22 cellular contexts compared by ENCODE assay signal in genomic region chr4:182608525-182608924, GRCh38.
DNase-seq lines count a peak whose midpoint lies in the region; ATAC-seq lines count a peak whose summit lies in the region.
"Had no signal": no experiment of that assay in that cellular context is flagged by ENCODE, and none has a peak within 500 bp of the region (broad histone marks: within the 10 kb centered on the region; RNA-seq: fewer than 3 reads in every experiment).

No MANE protein-coding gene starts in this region.

- no peak overlapping the region for H3K9ac ChIP-seq in trophoblast cell (ENCODE audit: low read length)
- H3K9ac ChIP-seq: BLaER1 treated with 17β-estradiol and CSF1 and Interleukin-3, amounts not matched to agents 10 nM and 100 nM; GM23248 had no signal

- no peak overlapping the region for H3K4me2 ChIP-seq in trophoblast cell (ENCODE audit: low read length)
- H3K4me2 ChIP-seq: A549; BLaER1 treated with 17β-estradiol and CSF1 and Interleukin-3, amounts not matched to agents 10 nM and 100 nM had no signal

- no peaks in the 10 kb centered on the region for H3K79me2 ChIP-seq in trophoblast cell (ENCODE audit: control insufficient read depth, insufficient read depth, low read length, poor library complexity)

- no peak overlapping the region for H2BK5ac ChIP-seq in trophoblast cell (ENCODE audit: low read depth, low read length, poor library complexity)

- no peak overlapping the region for H3K27ac Mint-ChIP-seq in stimulated activated naive CD8-positive, alpha-beta T cell treated with anti-CD3 and anti-CD28 coated beads, Interleukin-15, amount 100 ng/mL, for 72 hours
- H3K27ac Mint-ChIP-seq: CD14-positive monocyte; CD4-positive, alpha-beta T cell; CD8-positive, alpha-beta memory T cell had no signal

- no peak overlapping the region for H2BK12ac ChIP-seq in trophoblast cell (ENCODE audit: low read length)

- H3K18ac ChIP-seq in trophoblast cell (ENCODE audit: low read length): peak overlapping the region; percentile 51

- no peak overlapping the region for H2AK5ac ChIP-seq in trophoblast cell (ENCODE audit: low read length)

- H3K4me1 Mint-ChIP-seq in stimulated activated naive CD8-positive, alpha-beta T cell treated with anti-CD3 and anti-CD28 coated beads, Interleukin-15, amount 100 ng/mL, for 72 hours: no peaks in the 10 kb centered on the region
- H3K4me1 Mint-ChIP-seq: CD14-positive monocyte; CD8-positive, alpha-beta memory T cell; H9 had no signal

- no peaks in the 10 kb centered on the region for H3K4me1 ChIP-seq in trophoblast cell (ENCODE audit: control insufficient read depth in 1 of 2, insufficient read depth in 2 of 2, low read length in 2 of 2)
- H3K4me1 ChIP-seq in aorta (ENCODE audit: control insufficient read depth in 1 of 2, insufficient read depth in 2 of 2, low read length in 2 of 2): no peaks in the 10 kb centered on the region
- H3K4me1 ChIP-seq: A549; BE2C; BLaER1 treated with 17β-estradiol and CSF1 and Interleukin-3, amounts not matched to agents 10 nM and 100 nM had no signal

- no peak overlapping the region for H3K4ac ChIP-seq in trophoblast cell (ENCODE audit: low read depth, low read length)

- H3K27ac ChIP-seq in trophoblast cell (ENCODE audit: low read depth, low read length) (no peak overlapping the region), aorta (ENCODE audit: low read depth in 1 of 2, low read length in 2 of 2) (no peak overlapping the region)
- H3K27ac ChIP-seq: A549; BLaER1 treated with 17β-estradiol and CSF1 and Interleukin-3, amounts not matched to agents 10 nM and 100 nM; GM23248 had no signal

- peak; percentile 33 for ATAC-seq in stimulated activated naive CD8-positive, alpha-beta T cell treated with anti-CD3 and anti-CD28 coated beads, Interleukin-15, amount 100 ng/mL, for 72 hours
- ATAC-seq in stimulated activated naive CD8-positive, alpha-beta T cell treated with anti-CD3 and anti-CD28 coated beads, Interleukin-15, Interleukin-2, amounts not matched to agents 100 U/mL and 50 U/mL, for 24 hours: no peak
- ATAC-seq in aorta (ENCODE audit: low FRiP score): peak; percentile 36
- ATAC-seq in GM21515 (IDR thresholded peaks at IDR 0.05; ENCODE audit: unreplicated experiment): no peak
- ATAC-seq: A549, HCT116 had no signal

- no peaks in the 10 kb centered on the region for H3K27me3 Mint-ChIP-seq in stimulated activated naive CD8-positive, alpha-beta T cell treated with anti-CD3 and anti-CD28 coated beads, Interleukin-15, amount 100 ng/mL, for 72 hours

- no peak overlapping the region for H2BK120ac ChIP-seq in trophoblast cell (ENCODE audit: insufficient read depth, low read length, poor library complexity)

- no CpG with 5 or more reads among the region's 23 CpGs for WGBS in trophoblast cell (ENCODE audit: extremely low coverage, insufficient coverage, insufficient read length)
- WGBS in aorta, 2 donors: 97% methylated on average over 21 to 23 of the region's 23 CpGs

- H4K12ac ChIP-seq in trophoblast cell (ENCODE audit: low read depth, low read length): no peak overlapping the region

- H3K36me3 ChIP-seq in trophoblast cell (ENCODE audit: control insufficient read depth in 1 of 2, insufficient read depth in 2 of 2, low read length in 2 of 2): no peaks in the 10 kb centered on the region
- no peaks in the 10 kb centered on the region for H3K36me3 ChIP-seq in aorta (ENCODE audit: control insufficient read depth in 1 of 2, insufficient read depth in 2 of 2, low read length in 1 of 2)
- H3K36me3 ChIP-seq: BE2C; BLaER1 treated with 17β-estradiol and CSF1 and Interleukin-3, amounts not matched to agents 10 nM and 100 nM had no signal

- H4K8ac ChIP-seq in trophoblast cell (ENCODE audit: low read depth, low read length): no peak overlapping the region

- no peak overlapping the region for H4K91ac ChIP-seq in trophoblast cell (ENCODE audit: low read depth, low read length)

- no peaks in the 10 kb centered on the region for H3K9me3 ChIP-seq in trophoblast cell (ENCODE audit: insufficient read depth, low read depth, low read length)
- H3K9me3 ChIP-seq in aorta (ENCODE audit: control insufficient read depth, low read length): no peaks in the 10 kb centered on the region
- H3K9me3 ChIP-seq: A549; BE2C; BLaER1 treated with 17β-estradiol and CSF1 and Interleukin-3, amounts not matched to agents 10 nM and 100 nM had no signal

- no peak overlapping the region for H3K14ac ChIP-seq in trophoblast cell (ENCODE audit: low read length)

- H3K4me3 Mint-ChIP-seq in stimulated activated naive CD8-positive, alpha-beta T cell treated with anti-CD3 and anti-CD28 coated beads, Interleukin-15, amount 100 ng/mL, for 72 hours: no peak overlapping the region
- H3K4me3 Mint-ChIP-seq: CD14-positive monocyte; CD4-positive, alpha-beta T cell; CD8-positive, alpha-beta memory T cell; H9 had no signal

- H3K23ac ChIP-seq in trophoblast cell (ENCODE audit: low read length): no peak overlapping the region

- no peaks in the 10 kb centered on the region for H3K27me3 ChIP-seq in trophoblast cell (ENCODE audit: insufficient read depth, low read length)
- no peaks in the 10 kb centered on the region for H3K27me3 ChIP-seq in aorta (ENCODE audit: control insufficient read depth in 1 of 2, insufficient read depth in 2 of 2, low read length in 1 of 2)
- H3K27me3 ChIP-seq: BE2C; BLaER1 treated with 17β-estradiol and CSF1 and Interleukin-3, amounts not matched to agents 10 nM and 100 nM had no signal

- H3K9me3 Mint-ChIP-seq in stimulated activated naive CD8-positive, alpha-beta T cell treated with anti-CD3 and anti-CD28 coated beads, Interleukin-15, amount 100 ng/mL, for 72 hours: no peaks in the 10 kb centered on the region
- H3K9me3 Mint-ChIP-seq: CD14-positive monocyte; CD4-positive, alpha-beta T cell; CD8-positive, alpha-beta memory T cell; H9 had no signal

- DNase-seq in stimulated activated naive CD8-positive, alpha-beta T cell treated with anti-CD3 and anti-CD28 coated beads, Interleukin-15, amount 100 ng/mL, for 72 hours: no peak
- DNase-seq in stimulated activated naive CD8-positive, alpha-beta T cell treated with anti-CD3 and anti-CD28 coated beads, Interleukin-15, Interleukin-2, amounts not matched to agents 100 U/mL and 50 U/mL, for 24 hours: no peak
- DNase-seq in trophoblast cell (no peak), aorta (no peak), SIG-M5 (lab: John Stamatoyannopoulos, UW) (no peak)
- DNase-seq: 8988T; ACHN; AML-193; BE2C; CD4-positive, alpha-beta T cell; CD8-positive, alpha-beta memory T cell; DMS 273 treated with DMSO at 0.1 percent for 48 hours; DMS79; EL; GDM1; GM23248; H9 had no signal

- intact Hi-C loops in aorta (cut with DNase I): no loop called here

- no peak overlapping the region for H2AFZ ChIP-seq in trophoblast cell (ENCODE audit: insufficient read depth, low read length, poor library complexity)
- H2AFZ ChIP-seq: GM23248 had no signal

- H3K79me1 ChIP-seq in trophoblast cell (ENCODE audit: low read length): no peaks in the 10 kb centered on the region

- H3K4me3 ChIP-seq in trophoblast cell (ENCODE audit: low read depth, low read length) (no peak overlapping the region), aorta (ENCODE audit: low read length in 2 of 2) (no peak overlapping the region)
- H3K4me3 ChIP-seq: A549; BLaER1 treated with 17β-estradiol and CSF1 and Interleukin-3, amounts not matched to agents 10 nM and 100 nM; GM23248 had no signal

Comparison
In these comparisons a context has a peak if more than half of its experiments do, and no peak if none do; other contexts are left out.
1. ATAC-seq: peak in stimulated activated naive CD8-positive, alpha-beta T cell treated with anti-CD3 and anti-CD28 coated beads, Interleukin-15, amount 100 ng/mL, for 72 hours (single experiment) and aorta (single experiment); none in stimulated activated naive CD8-positive, alpha-beta T cell treated with anti-CD3 and anti-CD28 coated beads, Interleukin-15, Interleukin-2, amounts not matched to agents 100 U/mL and 50 U/mL, for 24 hours (single experiment) and GM21515 (single experiment).